ENCODE assay signal across 34 cellular contexts in the genomic region with DNA sequence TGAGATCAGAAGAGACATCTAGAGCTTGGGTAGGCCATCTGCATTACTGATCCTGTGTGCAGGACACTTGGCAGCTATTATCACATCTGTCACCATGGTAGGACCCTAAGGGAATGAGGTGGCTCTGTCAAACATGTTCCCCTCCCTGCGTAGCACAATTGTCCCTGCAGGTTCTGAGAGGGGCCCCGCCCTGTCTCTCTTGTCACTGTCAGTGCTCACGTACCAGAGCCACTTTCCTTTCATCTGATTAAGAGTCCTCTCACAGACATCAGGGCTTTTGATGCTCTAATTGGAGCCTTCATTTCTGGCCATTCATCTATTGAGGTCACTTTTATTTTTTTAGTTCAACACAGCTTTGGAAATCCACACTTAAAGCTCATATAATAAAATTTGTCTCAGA.
"Had no signal": no experiment of that assay in that cellular context is flagged by ENCODE, and none has a peak within 500 bp of the region (broad histone marks: within the 10 kb centered on the region; RNA-seq: fewer than 3 reads in every experiment).

No MANE protein-coding gene starts in this region.

- H3K27me3 ChIP-seq: ascending aorta, cardiac muscle cell had no signal

- H3K4me1 Mint-ChIP-seq: activated B cell treated with CpG ODN at 0.5 μM for 24 hours; activated CD4-positive, alpha-beta T cell treated with anti-CD3 and anti-CD28 coated beads, Interleukin-2, amount 10 ng/mL, durations not matched to agents 24 days and 14 days; activated naive CD4-positive, alpha-beta T cell treated with anti-CD3 and anti-CD28 coated beads, Interleukin-2, amount 10 ng/mL, durations not matched to agents 7 days and 5 days; activated naive CD8-positive, alpha-beta T cell treated with anti-CD3 and anti-CD28 coated beads, Interleukin-2, amount 10 ng/mL, durations not matched to agents 7 days and 5 days; activated naive CD8-positive, alpha-beta T cell treated with anti-CD3 and anti-CD28 coated beads, Interleukin-2, amount 50 U/mL, for 24 hours; central memory CD8-positive, alpha-beta T cell had no signal

- H3K4me3 ChIP-seq: ascending aorta, cardiac muscle cell had no signal

- H3K36me3 ChIP-seq: ascending aorta, cardiac muscle cell had no signal

- H3K9me3 ChIP-seq: ascending aorta had no signal

- DNase-seq: activated B cell treated with CpG ODN at 0.5 μM for 24 hours; activated CD4-positive, alpha-beta memory T cell treated with anti-CD3 and anti-CD28 coated beads for 36 hours; activated CD4-positive, alpha-beta T cell treated with anti-CD3 and anti-CD28 coated beads for 4 hours; activated CD4-positive, alpha-beta T cell treated with anti-CD3 and anti-CD28 coated beads, Interleukin-2, amount 10 ng/mL, durations not matched to agents 24 days and 14 days; activated CD4-positive, alpha-beta T cell treated with anti-CD3 and anti-CD28 coated beads, Interleukin-2, amount 50 U/mL, for 1 hour; activated CD4-positive, alpha-beta T cell treated with anti-CD3 and anti-CD28 coated beads, Interleukin-2, amount 50 U/mL, for 4 hours; activated CD4-positive, CD25-positive, alpha-beta regulatory T cell treated with anti-CD3 and anti-CD28 coated beads, Interleukin-2, amount 50 U/mL, for 72 hours; activated CD8-positive, alpha-beta memory T cell treated with anti-CD3 and anti-CD28 coated beads, Interleukin-2, amount 50 U/mL, for 4 hours; activated CD8-positive, alpha-beta T cell treated with anti-CD3 and anti-CD28 coated beads for 36 hours; activated effector memory CD4-positive, alpha-beta T cell treated with Interleukin-2 at 50 U/mL for 16 hours; activated gamma-delta T cell; activated naive CD4-positive, alpha-beta T cell treated with anti-CD3 and anti-CD28 coated beads, Interleukin-2, amount 10 ng/mL, durations not matched to agents 7 days and 5 days; activated naive CD4-positive, alpha-beta T cell treated with Interleukin-2 at 50 U/mL for 16 hours; activated naive CD8-positive, alpha-beta T cell treated with anti-CD3 and anti-CD28 coated beads, Interleukin-2, amount 10 ng/mL, durations not matched to agents 7 days and 5 days; activated naive CD8-positive, alpha-beta T cell treated with anti-CD3 and anti-CD28 coated beads, Interleukin-2, amount 50 U/mL, for 24 hours; activated T-cell treated with anti-CD3 and anti-CD28 coated beads for 4 hours; activated T-cell treated with anti-CD3 and anti-CD28 coated beads, Interleukin-2, amount 50 U/mL, for 1 hour; activated T-cell treated with anti-CD3 and anti-CD28 coated beads, Interleukin-2, amount 50 U/mL, for 48 hours; amygdala; anterior cingulate cortex; caudate nucleus; cerebellar nuclear complex; T-helper 2 cell; T-helper 9 cell had no signal

- H3K4me1 ChIP-seq: ascending aorta had no signal

- H3K4me3 Mint-ChIP-seq: activated B cell treated with CpG ODN at 0.5 μM for 24 hours; activated CD4-positive, alpha-beta memory T cell treated with anti-CD3 and anti-CD28 coated beads for 36 hours; activated CD4-positive, alpha-beta T cell treated with anti-CD3 and anti-CD28 coated beads, Interleukin-2, amount 10 ng/mL, durations not matched to agents 24 days and 14 days; activated CD8-positive, alpha-beta T cell treated with anti-CD3 and anti-CD28 coated beads for 36 hours; activated naive CD4-positive, alpha-beta T cell treated with anti-CD3 and anti-CD28 coated beads, Interleukin-2, amount 10 ng/mL, durations not matched to agents 7 days and 5 days; activated naive CD4-positive, alpha-beta T cell treated with anti-CD3 and anti-CD28 coated beads, Interleukin-2, amount 50 U/mL, for 24 hours; activated naive CD8-positive, alpha-beta T cell; activated naive CD8-positive, alpha-beta T cell treated with anti-CD3 and anti-CD28 coated beads, Interleukin-2, amount 10 ng/mL, durations not matched to agents 7 days and 5 days; activated naive CD8-positive, alpha-beta T cell treated with anti-CD3 and anti-CD28 coated beads, Interleukin-2, amount 50 U/mL, for 24 hours; brain; central memory CD8-positive, alpha-beta T cell; T-helper 1 cell treated with Interleukin-12 subunit alpha and Interleukin-12 subunit beta and Interleukin-4 antibody, amounts not matched to agents 30 μg/mL and 1 μg/mL, for 36 hours; T-helper 2 cell treated with Interferon-gamma antibody and Interleukin-4, amounts not matched to agents 5 μg/mL and 100 μg/mL, for 36 hours had no signal

- H3K27ac ChIP-seq: ascending aorta, cardiac muscle cell, VCaP had no signal

- H3K36me3 Mint-ChIP-seq: activated CD4-positive, alpha-beta memory T cell treated with anti-CD3 and anti-CD28 coated beads for 36 hours; activated naive CD4-positive, alpha-beta T cell treated with anti-CD3 and anti-CD28 coated beads, Interleukin-2, amount 10 ng/mL, durations not matched to agents 7 days and 5 days; activated naive CD4-positive, alpha-beta T cell treated with anti-CD3 and anti-CD28 coated beads, Interleukin-2, amount 50 U/mL, for 24 hours; activated naive CD8-positive, alpha-beta T cell treated with anti-CD3 and anti-CD28 coated beads, Interleukin-2, amount 10 ng/mL, durations not matched to agents 7 days and 5 days; brain had no signal

- ATAC-seq: activated CD8-positive, alpha-beta T cell treated with anti-CD3 and anti-CD28 coated beads for 36 hours; activated naive CD8-positive, alpha-beta T cell treated with anti-CD3 and anti-CD28 coated beads, Interleukin-2, amount 50 U/mL, for 24 hours had no signal

- H3K27me3 Mint-ChIP-seq: activated B cell treated with CpG ODN at 0.5 μM for 24 hours; activated CD4-positive, alpha-beta memory T cell treated with anti-CD3 and anti-CD28 coated beads for 36 hours; activated naive CD4-positive, alpha-beta T cell treated with anti-CD3 and anti-CD28 coated beads, Interleukin-2, amount 50 U/mL, for 24 hours; activated naive CD8-positive, alpha-beta T cell; activated naive CD8-positive, alpha-beta T cell treated with anti-CD3 and anti-CD28 coated beads, Interleukin-2, amount 10 ng/mL, durations not matched to agents 7 days and 5 days; activated naive CD8-positive, alpha-beta T cell treated with anti-CD3 and anti-CD28 coated beads, Interleukin-2, amount 50 U/mL, for 24 hours; brain; central memory CD8-positive, alpha-beta T cell had no signal

- H3K9me3 Mint-ChIP-seq: activated B cell treated with CpG ODN at 0.5 μM for 24 hours; activated CD4-positive, alpha-beta memory T cell treated with anti-CD3 and anti-CD28 coated beads for 36 hours; activated CD4-positive, alpha-beta T cell treated with anti-CD3 and anti-CD28 coated beads, Interleukin-2, amount 10 ng/mL, durations not matched to agents 24 days and 14 days; activated CD8-positive, alpha-beta T cell treated with anti-CD3 and anti-CD28 coated beads for 36 hours; activated naive CD4-positive, alpha-beta T cell treated with anti-CD3 and anti-CD28 coated beads, Interleukin-2, amount 10 ng/mL, durations not matched to agents 7 days and 5 days; activated naive CD4-positive, alpha-beta T cell treated with anti-CD3 and anti-CD28 coated beads, Interleukin-2, amount 50 U/mL, for 24 hours; activated naive CD8-positive, alpha-beta T cell treated with anti-CD3 and anti-CD28 coated beads, Interleukin-2, amount 10 ng/mL, durations not matched to agents 7 days and 5 days; activated naive CD8-positive, alpha-beta T cell treated with anti-CD3 and anti-CD28 coated beads, Interleukin-2, amount 50 U/mL, for 24 hours; activated T-helper 2 cell treated with anti-CD3 and anti-CD28 coated beads, Interferon-gamma antibody, Interleukin-2, Interleukin-4, amounts not matched to agents 10 μg/mL and 5 μg/mL and 100 μg/mL, durations not matched to agents 14 hours and 24 hours and 36 hours; central memory CD8-positive, alpha-beta T cell; T-helper 1 cell treated with Interleukin-12 subunit alpha and Interleukin-12 subunit beta and Interleukin-4 antibody, amounts not matched to agents 30 μg/mL and 1 μg/mL, for 36 hours; T-helper 2 cell treated with Interferon-gamma antibody and Interleukin-4, amounts not matched to agents 5 μg/mL and 100 μg/mL, for 36 hours had no signal
